11 cellular contexts compared by ENCODE assay signal in the genomic region with DNA sequence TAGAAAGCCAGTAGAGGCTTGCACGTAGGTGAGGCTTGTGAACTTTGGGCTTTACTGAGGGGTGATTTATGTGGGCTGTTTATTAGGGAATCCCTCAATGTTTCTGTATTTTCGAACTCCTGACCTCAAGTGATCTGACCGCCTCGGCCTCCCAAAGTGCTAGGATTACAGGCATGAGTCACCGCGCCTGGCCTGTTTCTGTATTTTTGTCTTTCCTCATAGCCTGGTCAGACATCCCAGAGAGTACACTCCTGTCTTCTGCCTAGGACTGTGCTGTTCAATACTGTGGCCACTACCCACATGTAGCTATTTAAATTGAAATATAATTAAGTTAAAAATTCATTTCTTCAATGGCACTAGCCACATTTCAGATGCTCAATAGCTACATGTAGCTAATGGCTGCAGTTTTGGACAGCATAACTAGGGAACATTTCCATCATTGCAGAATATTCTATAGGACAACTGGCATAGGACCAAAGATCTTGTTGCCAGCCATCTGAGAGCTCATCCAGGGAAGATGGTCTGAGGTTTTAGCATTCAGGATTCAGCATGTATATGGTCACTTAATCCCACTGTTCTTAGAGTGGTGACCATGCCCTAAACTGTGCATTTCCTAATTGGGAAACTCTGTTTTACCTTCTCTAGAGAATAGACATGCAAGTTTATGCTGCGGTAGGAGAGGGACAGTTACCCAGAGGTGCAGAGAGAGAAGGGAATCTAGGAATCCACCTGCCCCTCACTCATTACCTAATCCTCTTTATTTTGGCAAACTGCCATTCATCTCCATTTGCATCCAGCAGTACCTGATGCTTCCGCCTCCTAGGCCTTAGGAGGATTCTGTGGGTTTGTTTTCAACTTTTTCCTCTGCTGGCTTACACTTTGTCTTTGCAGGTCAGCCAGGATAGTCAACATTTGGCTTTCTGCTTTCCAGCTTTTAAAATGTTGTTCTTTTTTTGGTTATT.
DNase-seq lines count a peak whose midpoint lies in the region; ATAC-seq and TF ChIP-seq lines count a peak whose summit lies in the region.
"Had no signal": no experiment of that assay in that cellular context is flagged by ENCODE, and none has a peak within 500 bp of the region (broad histone marks: within the 10 kb centered on the region; RNA-seq: fewer than 3 reads in every experiment).

No MANE protein-coding gene starts in this region.

- no peaks in the 10 kb centered on the region for H3K27me3 Mint-ChIP-seq in stimulated activated naive CD8-positive, alpha-beta T cell treated with anti-CD3 and anti-CD28 coated beads, Interleukin-15, Interleukin-2, amounts not matched to agents 100 ng/mL and 50 ng/mL, for 24 hours
- no peaks in the 10 kb centered on the region for H3K27me3 Mint-ChIP-seq in stimulated activated naive CD8-positive, alpha-beta T cell treated with anti-CD3 and anti-CD28 coated beads, Interleukin-15, amount 100 ng/mL, for 72 hours
- peaks cover 2% of the 10 kb centered on the region for H3K27me3 Mint-ChIP-seq in glutamatergic neuron (ENCODE audit: unreplicated experiment)
- H3K27me3 Mint-ChIP-seq: activated B cell treated with CpG ODN at 0.5 μM for 24 hours had no signal

- no peak for DNase-seq in stimulated activated naive CD8-positive, alpha-beta T cell treated with anti-CD3 and anti-CD28 coated beads, Interleukin-15, amount 100 ng/mL, for 72 hours
- peak; percentile 62 for DNase-seq in RPMI7951 (ENCODE audit: low read depth)
- peak; percentile 78 for DNase-seq in right atrium auricular region (ENCODE audit: low spot score)
- no peak for DNase-seq in dedifferentiated amniotic fluid mesenchymal stem cell (ENCODE audit: extremely low spot score)
- no peak for DNase-seq in glutamatergic neuron
- DNase-seq: activated B cell treated with CpG ODN at 0.5 μM for 24 hours, foreskin melanocyte had no signal

- no peak overlapping the region for H3K4me3 Mint-ChIP-seq in stimulated activated naive CD8-positive, alpha-beta T cell treated with anti-CD3 and anti-CD28 coated beads, Interleukin-15, Interleukin-2, amounts not matched to agents 100 ng/mL and 50 ng/mL, for 24 hours
- H3K4me3 Mint-ChIP-seq in stimulated activated naive CD8-positive, alpha-beta T cell treated with anti-CD3 and anti-CD28 coated beads, Interleukin-15, amount 100 ng/mL, for 72 hours, result no peak overlapping the region
- H3K4me3 Mint-ChIP-seq in glutamatergic neuron (ENCODE audit: unreplicated experiment), result no peak overlapping the region
- H3K4me3 Mint-ChIP-seq: activated B cell treated with CpG ODN at 0.5 μM for 24 hours had no signal

- H3K27ac ChIP-seq in right atrium auricular region, result no peak overlapping the region
- H3K27ac ChIP-seq: BLaER1 treated with 17β-estradiol and CSF1 and Interleukin-3, amounts not matched to agents 10 nM and 100 nM had no signal

- no peaks in the 10 kb centered on the region for H3K9me3 ChIP-seq in right atrium auricular region

- H3K4me3 ChIP-seq in right atrium auricular region, result no peak overlapping the region
- H3K4me3 ChIP-seq: BLaER1 treated with 17β-estradiol and CSF1 and Interleukin-3, amounts not matched to agents 10 nM and 100 nM had no signal

- peaks cover 20% of the 10 kb centered on the region for H3K36me3 Mint-ChIP-seq in stimulated activated naive CD8-positive, alpha-beta T cell treated with anti-CD3 and anti-CD28 coated beads, Interleukin-15, Interleukin-2, amounts not matched to agents 100 ng/mL and 50 ng/mL, for 24 hours (ENCODE audit: low read depth)
- no peaks in the 10 kb centered on the region for H3K36me3 Mint-ChIP-seq in glutamatergic neuron (ENCODE audit: unreplicated experiment)

- H3K9me3 Mint-ChIP-seq in stimulated activated naive CD8-positive, alpha-beta T cell treated with anti-CD3 and anti-CD28 coated beads, Interleukin-15, Interleukin-2, amounts not matched to agents 100 ng/mL and 50 ng/mL, for 24 hours, result peaks cover 12% of the 10 kb centered on the region
- peaks cover 13 to 17% of the 10 kb centered on the region in 2 donors for H3K9me3 Mint-ChIP-seq in stimulated activated naive CD8-positive, alpha-beta T cell treated with anti-CD3 and anti-CD28 coated beads, Interleukin-15, amount 100 ng/mL, for 72 hours
- H3K9me3 Mint-ChIP-seq in glutamatergic neuron (ENCODE audit: unreplicated experiment), result no peaks in the 10 kb centered on the region

- H3K36me3 ChIP-seq in right atrium auricular region, result no peaks in the 10 kb centered on the region

- no peaks in the 10 kb centered on the region for H3K27me3 ChIP-seq in right atrium auricular region
- H3K27me3 ChIP-seq: BLaER1 treated with 17β-estradiol and CSF1 and Interleukin-3, amounts not matched to agents 10 nM and 100 nM had no signal

- TF ChIP-seq CTCF in right atrium auricular region (IDR thresholded peaks at IDR 0.05) (no peak), glutamatergic neuron (IDR thresholded peaks at IDR 0.05; ENCODE audit: partially characterized antibody, unreplicated experiment) (no peak)

- peaks cover 42% of the 10 kb centered on the region for H3K4me1 Mint-ChIP-seq in stimulated activated naive CD8-positive, alpha-beta T cell treated with anti-CD3 and anti-CD28 coated beads, Interleukin-15, Interleukin-2, amounts not matched to agents 100 ng/mL and 50 ng/mL, for 24 hours (ENCODE audit: low read depth)
- peaks cover 52% of the 10 kb centered on the region for H3K4me1 Mint-ChIP-seq in stimulated activated naive CD8-positive, alpha-beta T cell treated with anti-CD3 and anti-CD28 coated beads, Interleukin-15, amount 100 ng/mL, for 72 hours
- H3K4me1 Mint-ChIP-seq in glutamatergic neuron (ENCODE audit: low read depth, unreplicated experiment), result peaks cover 13% of the 10 kb centered on the region

- no peak for ATAC-seq in stimulated activated naive CD8-positive, alpha-beta T cell treated with anti-CD3 and anti-CD28 coated beads, Interleukin-15, amount 100 ng/mL, for 72 hours
- no peak for ATAC-seq in HG03460 (IDR thresholded peaks at IDR 0.05; ENCODE audit: unreplicated experiment)
- no peak for ATAC-seq in GM19023 (IDR thresholded peaks at IDR 0.05; ENCODE audit: unreplicated experiment)

- H3K4me1 ChIP-seq in right atrium auricular region, result peaks cover 0 to 35% of the 10 kb centered on the region in 2 donors

- peak overlapping the region; percentile 69 for H3K27ac Mint-ChIP-seq in stimulated activated naive CD8-positive, alpha-beta T cell treated with anti-CD3 and anti-CD28 coated beads, Interleukin-15, Interleukin-2, amounts not matched to agents 100 ng/mL and 50 ng/mL, for 24 hours
- H3K27ac Mint-ChIP-seq in stimulated activated naive CD8-positive, alpha-beta T cell treated with anti-CD3 and anti-CD28 coated beads, Interleukin-15, amount 100 ng/mL, for 72 hours, result peak overlapping the region in 1 of 2 donors; percentile 81
- H3K27ac Mint-ChIP-seq in glutamatergic neuron (ENCODE audit: unreplicated experiment), result no peak overlapping the region
- H3K27ac Mint-ChIP-seq: activated B cell treated with CpG ODN at 0.5 μM for 24 hours had no signal

Comparison
In these comparisons a context has a peak if more than half of its experiments do, and no peak if none do; other contexts are left out.
1. DNase-seq: peak in RPMI7951 (single experiment) and right atrium auricular region (single experiment); none in stimulated activated naive CD8-positive, alpha-beta T cell treated with anti-CD3 and anti-CD28 coated beads, Interleukin-15, amount 100 ng/mL, for 72 hours (0 of 2), dedifferentiated amniotic fluid mesenchymal stem cell (single experiment) and glutamatergic neuron (single experiment).